ENCODE assay signal across 8 cellular contexts in the genomic region with DNA sequence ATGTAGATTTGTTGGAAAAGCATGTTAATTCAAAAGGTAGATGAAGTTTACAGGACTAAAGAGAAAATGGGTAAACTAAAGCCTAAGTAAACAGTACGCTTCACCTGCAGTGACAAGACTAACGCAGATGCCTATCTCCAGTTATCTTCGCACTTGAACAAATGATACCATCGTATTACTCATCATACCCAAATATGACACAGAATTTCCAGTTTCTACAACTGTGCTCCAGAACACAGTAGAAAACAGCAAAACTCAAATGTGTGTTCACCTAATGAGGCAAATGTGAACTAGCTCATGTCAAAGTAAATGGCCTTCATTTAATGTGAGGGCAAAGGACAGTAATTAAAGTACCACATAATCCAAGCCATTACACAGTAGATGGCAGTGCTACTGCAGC. TPM values are rescaled to one million over a fixed set of nuclear protein-coding genes. Genes with fewer than 3 reads are reported as not detected.
A peak's percentile ranks its signal among the peaks of the same experiment; 100 is the strongest.
DNase-seq lines count a peak whose midpoint lies in the region; ATAC-seq, FAIRE-seq and TF ChIP-seq lines count a peak whose summit lies in the region.
"Not testable (repeated sequence)": the region's sequence is repeated elsewhere in the genome, so short reads cannot be mapped to it uniquely, and the experiment has no call there.

No MANE protein-coding gene starts in this region.

- H3K4me2 ChIP-seq in PC-3 (ENCODE audit: low read length): peak overlapping the region; percentile 33
- H3K4me2 ChIP-seq in keratinocyte (ENCODE audit: control insufficient read depth, extremely low read depth, insufficient read depth, low read depth, low read length): peak overlapping the region; percentile 84
- peak overlapping the region; percentile 50 for H3K4me2 ChIP-seq in parathyroid adenoma (ENCODE audit: low read length)

- H3F3A ChIP-seq in PC-3 (ENCODE audit: low read length, unreplicated experiment): not testable (repeated sequence)

- CTCF ChIA-PET in CD8-positive, alpha-beta memory T cell (lab: Charles Lee); PC-3 (lab: Charles Lee); activated CD8-positive, alpha-beta memory T cell treated with anti-CD3 and anti-CD28 coated beads, Interleukin-2, amount 10 ng/mL, durations not matched to agents 7 days and 5 days (lab: Charles Lee): not testable (repeated sequence)

- H3K36me3 Mint-ChIP-seq in CD8-positive, alpha-beta memory T cell; activated CD8-positive, alpha-beta memory T cell treated with anti-CD3 and anti-CD28 coated beads, Interleukin-2, amount 10 ng/mL, durations not matched to agents 7 days and 5 days; activated naive CD8-positive, alpha-beta T cell treated with anti-CD3 and anti-CD28 coated beads for 36 hours: not testable (repeated sequence)

- TF ChIP-seq POLR2A in transverse colon (IDR thresholded peaks at IDR 0.05): not testable (repeated sequence)

- ATAC-seq in PC-3: peak; percentile 63
- ATAC-seq in activated CD8-positive, alpha-beta memory T cell treated with anti-CD3 and anti-CD28 coated beads, Interleukin-2, amount 10 ng/mL, durations not matched to agents 7 days and 5 days: peak; percentile 23

- H3K4me1 ChIP-seq in CD8-positive, alpha-beta memory T cell (ENCODE audit: insufficient read depth, low read length): peaks cover 55% of the 10 kb centered on the region
- H3K4me1 ChIP-seq in PC-3 (ENCODE audit: insufficient read depth, low read length): peaks cover 18% of the 10 kb centered on the region
- H3K4me1 ChIP-seq in keratinocyte (ENCODE audit: control insufficient read depth, extremely low read depth, insufficient read depth, low read length): peaks cover 64% of the 10 kb centered on the region
- peaks cover 41% of the 10 kb centered on the region for H3K4me1 ChIP-seq in parathyroid adenoma
- H3K4me1 ChIP-seq in transverse colon: peaks cover 42 to 79% (median 56%) of the 10 kb centered on the region in 4 donors

- not testable (repeated sequence) for H3K36me3 ChIP-seq in CD8-positive, alpha-beta memory T cell (ENCODE audit: insufficient read depth, low read length); PC-3 (ENCODE audit: low read depth, low read length); keratinocyte (ENCODE audit: control insufficient read depth in 2 of 2, extremely low read depth in 1 of 2, insufficient read depth in 2 of 2, low read length in 2 of 2); parathyroid adenoma (ENCODE audit: control insufficient read depth, insufficient read depth, low read length); transverse colon

- H3K9me3 ChIP-seq in CD8-positive, alpha-beta memory T cell (ENCODE audit: low read length); PC-3 (ENCODE audit: low read length); keratinocyte (ENCODE audit: control insufficient read depth, low read depth, low read length); parathyroid adenoma (ENCODE audit: control insufficient read depth, low read length); transverse colon: not testable (repeated sequence)

- peak overlapping the region in 5 of 7 donors; percentile 8 to 68 (median 44) for H3K4me3 Mint-ChIP-seq in CD8-positive, alpha-beta memory T cell
- H3K4me3 Mint-ChIP-seq in activated CD8-positive, alpha-beta memory T cell treated with anti-CD3 and anti-CD28 coated beads, Interleukin-2, amount 10 ng/mL, durations not matched to agents 7 days and 5 days: not testable (repeated sequence)
- H3K4me3 Mint-ChIP-seq in activated naive CD8-positive, alpha-beta T cell treated with anti-CD3 and anti-CD28 coated beads for 36 hours: peak overlapping the region; percentile 30

- H3K79me2 ChIP-seq in PC-3 (ENCODE audit: low read length) (peaks cover 86% of the 10 kb centered on the region), keratinocyte (ENCODE audit: control insufficient read depth, insufficient read depth, low read length) (peaks cover 64% of the 10 kb centered on the region), parathyroid adenoma (peaks cover 37% of the 10 kb centered on the region)

- not testable (repeated sequence) for H3K9me2 ChIP-seq in PC-3 (replicated peaks; ENCODE audit: low read length)

- not testable (repeated sequence) for H2AFZ ChIP-seq in PC-3 (ENCODE audit: low read length); keratinocyte (ENCODE audit: control insufficient read depth, low read length); parathyroid adenoma

- 52 to 67% methylated on average over 4 of the region's 4 CpGs for WGBS in transverse colon (ENCODE audit: low coverage in 1 of 2), 2 donors

- dilution Hi-C loops in keratinocyte (cut with MboI; ENCODE audit: extremely low pct_ligation_motif_present, low sequenced_read_pairs): not testable (repeated sequence)

- H3K4me3 ChIP-seq in CD8-positive, alpha-beta memory T cell (ENCODE audit: low read length); PC-3 (ENCODE audit: low read length); epithelial cell of esophagus (ENCODE audit: low read length); keratinocyte (ENCODE audit: control insufficient read depth in 2 of 3, extremely low read depth in 1 of 3, insufficient read depth in 2 of 3, low read depth in 1 of 3, low read length in 3 of 3); parathyroid adenoma (ENCODE audit: low read depth, low read length); transverse colon: not testable (repeated sequence)

- H3K27me3 Mint-ChIP-seq in CD8-positive, alpha-beta memory T cell; activated naive CD8-positive, alpha-beta T cell treated with anti-CD3 and anti-CD28 coated beads for 36 hours: not testable (repeated sequence)
- H3K27me3 Mint-ChIP-seq in activated CD8-positive, alpha-beta memory T cell treated with anti-CD3 and anti-CD28 coated beads, Interleukin-2, amount 10 ng/mL, durations not matched to agents 7 days and 5 days: peaks cover 53% of the 10 kb centered on the region

- intact Hi-C loops in PC-3 (cut with micrococcal nuclease); transverse colon (cut with DNase I; ENCODE audit: low total_unique reads): not testable (repeated sequence)

- H3K9ac ChIP-seq in PC-3 (ENCODE audit: low read length); keratinocyte (ENCODE audit: control insufficient read depth, extremely low read depth, insufficient read depth, low read length); parathyroid adenoma: not testable (repeated sequence)

- not testable (repeated sequence) for H3K9me3 Mint-ChIP-seq in CD8-positive, alpha-beta memory T cell; activated CD8-positive, alpha-beta memory T cell treated with anti-CD3 and anti-CD28 coated beads, Interleukin-2, amount 10 ng/mL, durations not matched to agents 7 days and 5 days (ENCODE audit: low read depth); activated naive CD8-positive, alpha-beta T cell treated with anti-CD3 and anti-CD28 coated beads for 36 hours

- H3K27me3 ChIP-seq in CD8-positive, alpha-beta memory T cell (ENCODE audit: insufficient read depth, low read length, poor library complexity, severe bottlenecking); PC-3 (ENCODE audit: low read length); keratinocyte (ENCODE audit: control insufficient read depth, extremely low read depth, insufficient read depth, low read length); parathyroid adenoma (ENCODE audit: control insufficient read depth, insufficient read depth, low read length); transverse colon: not testable (repeated sequence)

- H3K9me1 ChIP-seq in keratinocyte (ENCODE audit: control insufficient read depth, extremely low read depth, insufficient read depth, low read length): not testable (repeated sequence)

- in situ Hi-C loops in transverse colon (cut with MboI; ENCODE audit: low pct_ligation_motif_present in 1 of 4, low pct_unique_long_range_greater_than_20kb in 1 of 4, low sequenced_read_pairs in 3 of 4): not testable (repeated sequence)

- POLR2A ChIA-PET in CD8-positive, alpha-beta memory T cell (lab: Charles Lee); PC-3 (lab: Charles Lee; ENCODE audit: unreplicated experiment): not testable (repeated sequence)

- peak overlapping the region in 6 of 8 donors; percentile 81 to 98 (median 84) for H3K27ac Mint-ChIP-seq in CD8-positive, alpha-beta memory T cell
- not testable (repeated sequence) for H3K27ac Mint-ChIP-seq in activated CD8-positive, alpha-beta memory T cell treated with anti-CD3 and anti-CD28 coated beads, Interleukin-2, amount 10 ng/mL, durations not matched to agents 7 days and 5 days
- H3K27ac Mint-ChIP-seq in activated naive CD8-positive, alpha-beta T cell treated with anti-CD3 and anti-CD28 coated beads for 36 hours: peak overlapping the region; percentile 69

- not testable (repeated sequence) for TF ChIP-seq EP300 in transverse colon (IDR thresholded peaks at IDR 0.05; ENCODE audit: low read depth)

- TF ChIP-seq CTCF in PC-3 (conservative IDR thresholded peaks at IDR 0.05; ENCODE audit: low read depth, low read length); epithelial cell of esophagus (IDR thresholded peaks at IDR 0.05; ENCODE audit: insufficient read depth, low read depth, low read length, missing control alignments); keratinocyte (optimal IDR thresholded peaks at IDR 0.05 in 1 of 3, IDR thresholded peaks at IDR 0.05 in 1 of 3, conservative IDR thresholded peaks at IDR 0.05 in 1 of 3; ENCODE audit: extremely low read depth in 1 of 3, insufficient read depth in 2 of 3, low read length in 3 of 3); parathyroid adenoma (IDR thresholded peaks at IDR 0.05); transverse colon (IDR thresholded peaks at IDR 0.05): not testable (repeated sequence)

- DNase-seq in CD8-positive, alpha-beta memory T cell; activated CD8-positive, alpha-beta memory T cell treated with anti-CD3 and anti-CD28 coated beads, Interleukin-2, amount 10 ng/mL, durations not matched to agents 7 days and 5 days; activated naive CD8-positive, alpha-beta T cell treated with anti-CD3 and anti-CD28 coated beads for 36 hours; keratinocyte (ENCODE audit: low read depth, low spot score); transverse colon: not testable (repeated sequence)
- peak; percentile 53 for DNase-seq in PC-3
- peak; percentile 47 for DNase-seq in epithelial cell of esophagus (ENCODE audit: low read depth)

- peaks cover 74 to 85% (median 82%) of the 10 kb centered on the region in 3 donors for H3K4me1 Mint-ChIP-seq in CD8-positive, alpha-beta memory T cell
- peaks cover 23% of the 10 kb centered on the region for H3K4me1 Mint-ChIP-seq in activated CD8-positive, alpha-beta memory T cell treated with anti-CD3 and anti-CD28 coated beads, Interleukin-2, amount 10 ng/mL, durations not matched to agents 7 days and 5 days
- H3K4me1 Mint-ChIP-seq in activated naive CD8-positive, alpha-beta T cell treated with anti-CD3 and anti-CD28 coated beads for 36 hours: peaks cover 83% of the 10 kb centered on the region

- H4K20me1 ChIP-seq in PC-3 (ENCODE audit: low read length): peaks cover 15% of the 10 kb centered on the region; the same call in 1 of the 2 replicates
- H4K20me1 ChIP-seq in keratinocyte (ENCODE audit: control insufficient read depth, extremely low read depth, insufficient read depth, low read length): not testable (repeated sequence)

- not testable (repeated sequence) for H3K27ac ChIP-seq in CD8-positive, alpha-beta memory T cell (ENCODE audit: low read depth, low read length); PC-3 (ENCODE audit: low read length)
- H3K27ac ChIP-seq in keratinocyte (ENCODE audit: control insufficient read depth, insufficient read depth, low read length): peak overlapping the region; percentile 61
- H3K27ac ChIP-seq in parathyroid adenoma: peak overlapping the region; percentile 71
- peak overlapping the region; percentile 43 to 74 (median 48) for H3K27ac ChIP-seq in transverse colon

- not testable (repeated sequence) for FAIRE-seq in keratinocyte (lab: Jason Lieb, UNC)

- BruUV-seq in PC-3 (replicated peaks; lab: Mats Ljungman, UMichigan): not testable (repeated sequence)

RNA-seq across cellular contexts. Expression of a gene that starts 7.0 kb away (rescaled TPM):
- total RNA-seq in CD8-positive, alpha-beta memory T cell: 1 to 10 TPM; 6.1 to 6.2 TPM
- polyA plus RNA-seq in CD8-positive, alpha-beta memory T cell: 0.77 TPM
- total RNA-seq in PC-3 (2014; rRNA removed) (5.3 and 11.5 TPM in 2 replicates), transverse colon (10 to 100 TPM; 27.7 to 56.1 (median 36.7) TPM)
- 1 to 10 TPM in 1 of 2 experiments, under 1 TPM in 1; 0.63 to 1.5 TPM for total RNA-seq in activated CD8-positive, alpha-beta memory T cell treated with anti-CD3 and anti-CD28 coated beads, Interleukin-2, amount 10 ng/mL, durations not matched to agents 7 days and 5 days
- 1 to 10 TPM; 5.5 to 5.7 TPM for total RNA-seq in activated naive CD8-positive, alpha-beta T cell treated with anti-CD3 and anti-CD28 coated beads for 36 hours
- 2.8 to 3.9 TPM (median 3.6 TPM) in 3 replicates for polyA plus RNA-seq in keratinocyte
- 2.7 TPM for polyA plus RNA-seq in keratinocyte (2011; ENCODE audit: low read depth)
- polyA plus RNA-seq in keratinocyte (2011; cell fraction: cytosol; rRNA removed): 3.0 and 3.5 TPM in 2 replicates
- 16.7 and 17.6 TPM in 2 replicates for polyA plus RNA-seq in keratinocyte (2011; cell fraction: nucleus; rRNA removed)
- polyA plus RNA-seq in keratinocyte (2012; ENCODE audit: low replicate concordance): 6.0 and 7.4 TPM in 2 replicates
- 4.8 to 11.9 TPM (median 5.9 TPM) in 3 replicates for polyA minus RNA-seq in keratinocyte
- 8.2 TPM for polyA minus RNA-seq in keratinocyte (2011; cell fraction: cytosol; rRNA and poly(A)+ RNA removed)
- 10.7 and 15.2 TPM in 2 replicates for polyA minus RNA-seq in keratinocyte (2011; cell fraction: nucleus; rRNA and poly(A)+ RNA removed)

Comparison
In these comparisons a context has a peak if more than half of its experiments do, and no peak if none do; other contexts are left out.
1. H3K4me2 ChIP-seq: peak in every context shown above with its lines; median percentile 84 in keratinocyte; 50 in parathyroid adenoma; 33 in PC-3.